2 cellular contexts compared by ENCODE assay signal in the genomic region with DNA sequence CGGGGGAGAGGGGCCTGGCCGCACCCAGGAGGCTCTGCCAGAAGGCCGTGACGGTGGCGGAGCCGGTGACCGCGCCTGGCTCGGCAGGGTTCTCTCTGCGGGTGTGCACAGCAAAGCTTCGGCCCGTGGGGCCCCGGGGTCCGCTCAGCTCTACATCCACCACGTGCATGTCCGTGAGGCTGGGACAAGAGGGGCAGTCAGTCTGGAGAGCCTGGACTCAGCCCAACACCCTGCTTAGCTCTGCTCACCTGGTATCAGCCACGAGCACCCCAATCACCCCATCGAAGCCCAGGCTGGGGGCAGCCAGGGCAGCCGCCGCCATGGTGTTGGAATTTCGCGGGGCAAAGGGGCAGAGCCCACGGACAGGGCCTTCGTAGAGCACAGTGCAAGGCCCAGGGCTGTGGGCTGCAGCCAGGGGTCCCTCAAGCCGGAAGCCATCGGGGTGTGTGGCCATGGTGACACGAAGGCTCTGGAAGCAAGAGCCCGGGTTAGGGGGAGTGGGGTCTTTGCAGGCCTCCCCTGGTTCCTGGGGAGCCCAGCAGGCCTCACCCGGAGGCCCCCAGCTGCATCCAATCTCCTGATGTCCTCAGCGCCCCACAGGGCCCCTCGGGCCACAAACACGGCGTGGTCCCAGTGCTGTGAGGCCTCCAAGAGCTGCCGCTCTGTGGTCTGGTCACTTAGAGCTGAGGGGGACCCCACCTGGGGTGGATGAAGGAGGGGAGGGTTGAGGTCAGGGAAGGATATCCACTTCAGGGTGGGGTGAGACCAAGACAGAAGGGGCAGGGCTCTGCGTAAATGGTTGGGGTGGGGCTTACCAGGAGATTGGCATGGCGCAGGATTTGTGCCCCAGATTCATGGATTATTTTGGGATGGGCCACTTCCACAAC.
TF ChIP-seq lines count a peak whose summit lies in the region.

No MANE protein-coding gene starts in this region.

TF ChIP-seq in GM23338, 12 proteins besides CTCF, POLR2A, EP300 and RAD21:
- no peak for TF ChIP-seq ZNF114 (CRISPR knock-in tag; IDR thresholded peaks at IDR 0.05)
- no peak for TF ChIP-seq POLR2AphosphoS5 (IDR thresholded peaks at IDR 0.05; ENCODE audit: low read depth)
- no peak for TF ChIP-seq EZH2phosphoT487 (IDR thresholded peaks at IDR 0.05; ENCODE audit: unreplicated experiment)
- TF ChIP-seq JUNB (IDR thresholded peaks at IDR 0.05; ENCODE audit: unreplicated experiment), result no peak
- TF ChIP-seq ZNF331 (CRISPR knock-in tag; IDR thresholded peaks at IDR 0.05; ENCODE audit: low read depth), result no peak
- TF ChIP-seq, protein P1, sequence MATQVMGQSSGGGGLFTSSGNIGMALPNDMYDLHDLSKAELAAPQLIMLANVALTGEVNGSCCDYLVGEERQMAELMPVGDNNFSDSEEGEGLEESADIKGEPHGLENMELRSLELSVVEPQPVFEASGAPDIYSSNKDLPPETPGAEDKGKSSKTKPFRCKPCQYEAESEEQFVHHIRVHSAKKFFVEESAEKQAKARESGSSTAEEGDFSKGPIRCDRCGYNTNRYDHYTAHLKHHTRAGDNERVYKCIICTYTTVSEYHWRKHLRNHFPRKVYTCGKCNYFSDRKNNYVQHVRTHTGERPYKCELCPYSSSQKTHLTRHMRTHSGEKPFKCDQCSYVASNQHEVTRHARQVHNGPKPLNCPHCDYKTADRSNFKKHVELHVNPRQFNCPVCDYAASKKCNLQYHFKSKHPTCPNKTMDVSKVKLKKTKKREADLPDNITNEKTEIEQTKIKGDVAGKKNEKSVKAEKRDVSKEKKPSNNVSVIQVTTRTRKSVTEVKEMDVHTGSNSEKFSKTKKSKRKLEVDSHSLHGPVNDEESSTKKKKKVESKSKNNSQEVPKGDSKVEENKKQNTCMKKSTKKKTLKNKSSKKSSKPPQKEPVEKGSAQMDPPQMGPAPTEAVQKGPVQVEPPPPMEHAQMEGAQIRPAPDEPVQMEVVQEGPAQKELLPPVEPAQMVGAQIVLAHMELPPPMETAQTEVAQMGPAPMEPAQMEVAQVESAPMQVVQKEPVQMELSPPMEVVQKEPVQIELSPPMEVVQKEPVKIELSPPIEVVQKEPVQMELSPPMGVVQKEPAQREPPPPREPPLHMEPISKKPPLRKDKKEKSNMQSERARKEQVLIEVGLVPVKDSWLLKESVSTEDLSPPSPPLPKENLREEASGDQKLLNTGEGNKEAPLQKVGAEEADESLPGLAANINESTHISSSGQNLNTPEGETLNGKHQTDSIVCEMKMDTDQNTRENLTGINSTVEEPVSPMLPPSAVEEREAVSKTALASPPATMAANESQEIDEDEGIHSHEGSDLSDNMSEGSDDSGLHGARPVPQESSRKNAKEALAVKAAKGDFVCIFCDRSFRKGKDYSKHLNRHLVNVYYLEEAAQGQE (IDR thresholded peaks at IDR 0.05; ENCODE audit: unreplicated experiment), result no peak
- TF ChIP-seq STAT1 (IDR thresholded peaks at IDR 0.05; ENCODE audit: unreplicated experiment), result no peak
- TF ChIP-seq EZH2 (IDR thresholded peaks at IDR 0.05; ENCODE audit: low read depth, unreplicated experiment), result no peak
- TF ChIP-seq, protein P2, sequence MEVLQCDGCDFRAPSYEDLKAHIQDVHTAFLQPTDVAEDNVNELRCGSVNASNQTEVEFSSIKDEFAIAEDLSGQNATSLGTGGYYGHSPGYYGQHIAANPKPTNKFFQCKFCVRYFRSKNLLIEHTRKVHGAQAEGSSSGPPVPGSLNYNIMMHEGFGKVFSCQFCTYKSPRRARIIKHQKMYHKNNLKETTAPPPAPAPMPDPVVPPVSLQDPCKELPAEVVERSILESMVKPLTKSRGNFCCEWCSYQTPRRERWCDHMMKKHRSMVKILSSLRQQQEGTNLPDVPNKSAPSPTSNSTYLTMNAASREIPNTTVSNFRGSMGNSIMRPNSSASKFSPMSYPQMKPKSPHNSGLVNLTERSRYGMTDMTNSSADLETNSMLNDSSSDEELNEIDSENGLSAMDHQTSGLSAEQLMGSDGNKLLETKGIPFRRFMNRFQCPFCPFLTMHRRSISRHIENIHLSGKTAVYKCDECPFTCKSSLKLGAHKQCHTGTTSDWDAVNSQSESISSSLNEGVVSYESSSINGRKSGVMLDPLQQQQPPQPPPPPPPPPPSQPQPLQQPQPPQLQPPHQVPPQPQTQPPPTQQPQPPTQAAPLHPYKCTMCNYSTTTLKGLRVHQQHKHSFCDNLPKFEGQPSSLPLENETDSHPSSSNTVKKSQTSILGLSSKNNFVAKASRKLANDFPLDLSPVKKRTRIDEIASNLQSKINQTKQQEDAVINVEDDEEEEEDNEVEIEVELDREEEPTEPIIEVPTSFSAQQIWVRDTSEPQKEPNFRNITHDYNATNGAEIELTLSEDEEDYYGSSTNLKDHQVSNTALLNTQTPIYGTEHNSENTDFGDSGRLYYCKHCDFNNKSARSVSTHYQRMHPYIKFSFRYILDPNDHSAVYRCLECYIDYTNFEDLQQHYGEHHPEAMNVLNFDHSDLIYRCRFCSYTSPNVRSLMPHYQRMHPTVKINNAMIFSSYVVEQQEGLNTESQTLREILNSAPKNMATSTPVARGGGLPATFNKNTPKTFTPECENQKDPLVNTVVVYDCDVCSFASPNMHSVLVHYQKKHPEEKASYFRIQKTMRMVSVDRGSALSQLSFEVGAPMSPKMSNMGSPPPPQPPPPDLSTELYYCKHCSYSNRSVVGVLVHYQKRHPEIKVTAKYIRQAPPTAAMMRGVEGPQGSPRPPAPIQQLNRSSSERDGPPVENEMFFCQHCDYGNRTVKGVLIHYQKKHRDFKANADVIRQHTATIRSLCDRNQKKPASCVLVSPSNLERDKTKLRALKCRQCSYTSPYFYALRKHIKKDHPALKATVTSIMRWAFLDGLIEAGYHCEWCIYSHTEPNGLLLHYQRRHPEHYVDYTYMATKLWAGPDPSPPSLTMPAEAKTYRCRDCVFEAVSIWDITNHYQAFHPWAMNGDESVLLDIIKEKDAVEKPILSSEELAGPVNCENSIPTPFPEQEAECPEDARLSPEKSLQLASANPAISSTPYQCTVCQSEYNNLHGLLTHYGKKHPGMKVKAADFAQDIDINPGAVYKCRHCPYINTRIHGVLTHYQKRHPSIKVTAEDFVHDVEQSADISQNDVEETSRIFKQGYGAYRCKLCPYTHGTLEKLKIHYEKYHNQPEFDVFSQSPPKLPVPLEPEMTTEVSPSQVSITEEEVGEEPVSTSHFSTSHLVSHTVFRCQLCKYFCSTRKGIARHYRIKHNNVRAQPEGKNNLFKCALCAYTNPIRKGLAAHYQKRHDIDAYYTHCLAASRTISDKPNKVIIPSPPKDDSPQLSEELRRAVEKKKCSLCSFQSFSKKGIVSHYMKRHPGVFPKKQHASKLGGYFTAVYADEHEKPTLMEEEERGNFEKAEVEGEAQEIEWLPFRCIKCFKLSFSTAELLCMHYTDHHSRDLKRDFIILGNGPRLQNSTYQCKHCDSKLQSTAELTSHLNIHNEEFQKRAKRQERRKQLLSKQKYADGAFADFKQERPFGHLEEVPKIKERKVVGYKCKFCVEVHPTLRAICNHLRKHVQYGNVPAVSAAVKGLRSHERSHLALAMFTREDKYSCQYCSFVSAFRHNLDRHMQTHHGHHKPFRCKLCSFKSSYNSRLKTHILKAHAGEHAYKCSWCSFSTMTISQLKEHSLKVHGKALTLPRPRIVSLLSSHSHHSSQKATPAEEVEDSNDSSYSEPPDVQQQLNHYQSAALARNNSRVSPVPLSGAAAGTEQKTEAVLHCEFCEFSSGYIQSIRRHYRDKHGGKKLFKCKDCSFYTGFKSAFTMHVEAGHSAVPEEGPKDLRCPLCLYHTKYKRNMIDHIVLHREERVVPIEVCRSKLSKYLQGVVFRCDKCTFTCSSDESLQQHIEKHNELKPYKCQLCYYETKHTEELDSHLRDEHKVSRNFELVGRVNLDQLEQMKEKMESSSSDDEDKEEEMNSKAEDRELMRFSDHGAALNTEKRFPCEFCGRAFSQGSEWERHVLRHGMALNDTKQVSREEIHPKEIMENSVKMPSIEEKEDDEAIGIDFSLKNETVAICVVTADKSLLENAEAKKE (CRISPR knock-in tag; IDR thresholded peaks at IDR 0.05), result no peak
- no peak for TF ChIP-seq NANOG (IDR thresholded peaks at IDR 0.05; ENCODE audit: borderline replicate concordance)

TF ChIP-seq in K562, 482 proteins besides CTCF, POLR2A, EP300 and RAD21:
- TF ChIP-seq SOX6 (IDR thresholded peaks at IDR 0.05), result no peak
- TF ChIP-seq DMBX1 (CRISPR knock-in tag; IDR thresholded peaks at IDR 0.05; ENCODE audit: borderline replicate concordance), result no peak
- TF ChIP-seq ZBTB33 (CRISPR knock-in tag; IDR thresholded peaks at IDR 0.05), result peak; percentile 51
- peak; percentile 69 for TF ChIP-seq POLR2G (IDR thresholded peaks at IDR 0.05; ENCODE audit: low read depth, low read length)
- peak; percentile 49 for TF ChIP-seq FIP1L1 (IDR thresholded peaks at IDR 0.05; ENCODE audit: low read depth, low read length, poor library complexity, severe bottlenecking)
TF ChIP-seq in K562: peak in this region for 3.
